ENCODE assay signal across 1 cellular context in genomic region chr15:40893733-40894688, GRCh38.
TF ChIP-seq lines count a peak whose summit lies in the region.

A gene with protein sequence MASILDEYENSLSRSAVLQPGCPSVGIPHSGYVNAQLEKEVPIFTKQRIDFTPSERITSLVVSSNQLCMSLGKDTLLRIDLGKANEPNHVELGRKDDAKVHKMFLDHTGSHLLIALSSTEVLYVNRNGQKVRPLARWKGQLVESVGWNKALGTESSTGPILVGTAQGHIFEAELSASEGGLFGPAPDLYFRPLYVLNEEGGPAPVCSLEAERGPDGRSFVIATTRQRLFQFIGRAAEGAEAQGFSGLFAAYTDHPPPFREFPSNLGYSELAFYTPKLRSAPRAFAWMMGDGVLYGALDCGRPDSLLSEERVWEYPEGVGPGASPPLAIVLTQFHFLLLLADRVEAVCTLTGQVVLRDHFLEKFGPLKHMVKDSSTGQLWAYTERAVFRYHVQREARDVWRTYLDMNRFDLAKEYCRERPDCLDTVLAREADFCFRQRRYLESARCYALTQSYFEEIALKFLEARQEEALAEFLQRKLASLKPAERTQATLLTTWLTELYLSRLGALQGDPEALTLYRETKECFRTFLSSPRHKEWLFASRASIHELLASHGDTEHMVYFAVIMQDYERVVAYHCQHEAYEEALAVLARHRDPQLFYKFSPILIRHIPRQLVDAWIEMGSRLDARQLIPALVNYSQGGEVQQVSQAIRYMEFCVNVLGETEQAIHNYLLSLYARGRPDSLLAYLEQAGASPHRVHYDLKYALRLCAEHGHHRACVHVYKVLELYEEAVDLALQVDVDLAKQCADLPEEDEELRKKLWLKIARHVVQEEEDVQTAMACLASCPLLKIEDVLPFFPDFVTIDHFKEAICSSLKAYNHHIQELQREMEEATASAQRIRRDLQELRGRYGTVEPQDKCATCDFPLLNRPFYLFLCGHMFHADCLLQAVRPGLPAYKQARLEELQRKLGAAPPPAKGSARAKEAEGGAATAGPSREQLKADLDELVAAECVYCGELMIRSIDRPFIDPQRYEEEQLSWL (plus strand): TSS chr15:40894450. CDS start chr15:40894769, 319 bp downstream.

TF ChIP-seq in HepG2, 621 proteins besides CTCF, POLR2A, EP300 and RAD21 (continued from another document and continues in another):
- peak; percentile 89 for TF ChIP-seq CREM (IDR thresholded peaks at IDR 0.05)
- TF ChIP-seq CREM (CRISPR knock-in tag; IDR thresholded peaks at IDR 0.05), result peak; percentile 68
- TF ChIP-seq FOXA1 (IDR thresholded peaks at IDR 0.05), result no peak
- TF ChIP-seq FOXA1 (CRISPR knock-in tag; IDR thresholded peaks at IDR 0.05), result 0 out of 2 replicates have a peak, but pooled peaks have one; percentile 48
- TF ChIP-seq ZNF34 (CRISPR knock-in tag; IDR thresholded peaks at IDR 0.05; ENCODE audit: borderline replicate concordance), result no peak
- TF ChIP-seq TARDBP (CRISPR knock-in tag; IDR thresholded peaks at IDR 0.05), result peak; percentile 79; the same call in 1 of the 2 replicates
- no peak for TF ChIP-seq STAT6 (CRISPR knock-in tag; IDR thresholded peaks at IDR 0.05; ENCODE audit: borderline replicate concordance)
- peak; percentile 42 for TF ChIP-seq ZFY (CRISPR knock-in tag; IDR thresholded peaks at IDR 0.05)
- peak; percentile 12; the same call in 1 of the 2 replicates for TF ChIP-seq BRD4 (CRISPR knock-in tag; IDR thresholded peaks at IDR 0.05)
- TF ChIP-seq GABPA (IDR thresholded peaks at IDR 0.05; ENCODE audit: low read depth, low read length), result peak; percentile 65
- TF ChIP-seq GABPA (CRISPR knock-in tag; IDR thresholded peaks at IDR 0.05; ENCODE audit: low read depth), result peak; percentile 94
- no peak for TF ChIP-seq E2F2 (CRISPR knock-in tag; IDR thresholded peaks at IDR 0.05; ENCODE audit: borderline replicate concordance)
- no peak for TF ChIP-seq ZNF234 (CRISPR knock-in tag; conservative IDR thresholded peaks at IDR 0.05)
- TF ChIP-seq, protein P1, sequence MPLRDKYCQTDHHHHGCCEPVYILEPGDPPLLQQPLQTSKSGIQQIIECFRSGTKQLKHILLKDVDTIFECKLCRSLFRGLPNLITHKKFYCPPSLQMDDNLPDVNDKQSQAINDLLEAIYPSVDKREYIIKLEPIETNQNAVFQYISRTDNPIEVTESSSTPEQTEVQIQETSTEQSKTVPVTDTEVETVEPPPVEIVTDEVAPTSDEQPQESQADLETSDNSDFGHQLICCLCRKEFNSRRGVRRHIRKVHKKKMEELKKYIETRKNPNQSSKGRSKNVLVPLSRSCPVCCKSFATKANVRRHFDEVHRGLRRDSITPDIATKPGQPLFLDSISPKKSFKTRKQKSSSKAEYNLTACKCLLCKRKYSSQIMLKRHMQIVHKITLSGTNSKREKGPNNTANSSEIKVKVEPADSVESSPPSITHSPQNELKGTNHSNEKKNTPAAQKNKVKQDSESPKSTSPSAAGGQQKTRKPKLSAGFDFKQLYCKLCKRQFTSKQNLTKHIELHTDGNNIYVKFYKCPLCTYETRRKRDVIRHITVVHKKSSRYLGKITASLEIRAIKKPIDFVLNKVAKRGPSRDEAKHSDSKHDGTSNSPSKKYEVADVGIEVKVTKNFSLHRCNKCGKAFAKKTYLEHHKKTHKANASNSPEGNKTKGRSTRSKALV (CRISPR knock-in tag; IDR thresholded peaks at IDR 0.05), result 0 out of 2 replicates have a peak, but pooled peaks have one; percentile 37
- peak; percentile 70 for TF ChIP-seq KDM2A (CRISPR knock-in tag; IDR thresholded peaks at IDR 0.05; ENCODE audit: borderline replicate concordance, low read depth)
- TF ChIP-seq ZNF549 (CRISPR knock-in tag; IDR thresholded peaks at IDR 0.05), result no peak
- peak; percentile 44; the same call in 1 of the 2 replicates for TF ChIP-seq KDM5B (CRISPR knock-in tag; IDR thresholded peaks at IDR 0.05; ENCODE audit: borderline replicate concordance)
- TF ChIP-seq SPEN (CRISPR knock-in tag; IDR thresholded peaks at IDR 0.05; ENCODE audit: low read depth), result peak; percentile 79
- no peak for TF ChIP-seq FOXJ3 (CRISPR knock-in tag; IDR thresholded peaks at IDR 0.05; ENCODE audit: borderline replicate concordance)
- no peak for TF ChIP-seq ATRX (CRISPR knock-in tag; IDR thresholded peaks at IDR 0.05; ENCODE audit: borderline replicate concordance)
- TF ChIP-seq MYNN (CRISPR knock-in tag; IDR thresholded peaks at IDR 0.05; ENCODE audit: low read depth), result no peak
- 0 out of 2 replicates have a peak, but pooled peaks have one; percentile 36 for TF ChIP-seq ZNF713 (CRISPR knock-in tag; IDR thresholded peaks at IDR 0.05)
- TF ChIP-seq, protein P2, sequence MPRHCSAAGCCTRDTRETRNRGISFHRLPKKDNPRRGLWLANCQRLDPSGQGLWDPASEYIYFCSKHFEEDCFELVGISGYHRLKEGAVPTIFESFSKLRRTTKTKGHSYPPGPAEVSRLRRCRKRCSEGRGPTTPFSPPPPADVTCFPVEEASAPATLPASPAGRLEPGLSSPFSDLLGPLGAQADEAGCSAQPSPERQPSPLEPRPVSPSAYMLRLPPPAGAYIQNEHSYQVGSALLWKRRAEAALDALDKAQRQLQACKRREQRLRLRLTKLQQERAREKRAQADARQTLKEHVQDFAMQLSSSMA (CRISPR knock-in tag; IDR thresholded peaks at IDR 0.05), result peak; percentile 10; the same call in 1 of the 2 replicates
- peak; percentile 61 for TF ChIP-seq ZNF883 (CRISPR knock-in tag; IDR thresholded peaks at IDR 0.05; ENCODE audit: not compliant biosample characterization)
- TF ChIP-seq KLF9 (CRISPR knock-in tag; IDR thresholded peaks at IDR 0.05; ENCODE audit: low read depth), result 0 out of 2 replicates have a peak, but pooled peaks have one; percentile 36
- TF ChIP-seq, protein P3, sequence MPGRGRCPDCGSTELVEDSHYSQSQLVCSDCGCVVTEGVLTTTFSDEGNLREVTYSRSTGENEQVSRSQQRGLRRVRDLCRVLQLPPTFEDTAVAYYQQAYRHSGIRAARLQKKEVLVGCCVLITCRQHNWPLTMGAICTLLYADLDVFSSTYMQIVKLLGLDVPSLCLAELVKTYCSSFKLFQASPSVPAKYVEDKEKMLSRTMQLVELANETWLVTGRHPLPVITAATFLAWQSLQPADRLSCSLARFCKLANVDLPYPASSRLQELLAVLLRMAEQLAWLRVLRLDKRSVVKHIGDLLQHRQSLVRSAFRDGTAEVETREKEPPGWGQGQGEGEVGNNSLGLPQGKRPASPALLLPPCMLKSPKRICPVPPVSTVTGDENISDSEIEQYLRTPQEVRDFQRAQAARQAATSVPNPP (CRISPR knock-in tag; IDR thresholded peaks at IDR 0.05), result no peak
- 0 out of 2 replicates have a peak, but pooled peaks have one; percentile 38 for TF ChIP-seq ZKSCAN1 (IDR thresholded peaks at IDR 0.05; ENCODE audit: low read length)
- TF ChIP-seq TSC22D2 (CRISPR knock-in tag; IDR thresholded peaks at IDR 0.05; ENCODE audit: borderline replicate concordance), result no peak
- 0 out of 2 replicates have a peak, but pooled peaks have one; percentile 30 for TF ChIP-seq PHF21A (CRISPR knock-in tag; IDR thresholded peaks at IDR 0.05)
- TF ChIP-seq ZNF547 (CRISPR knock-in tag; IDR thresholded peaks at IDR 0.05), result no peak
- TF ChIP-seq YEATS2 (CRISPR knock-in tag; IDR thresholded peaks at IDR 0.05; ENCODE audit: borderline replicate concordance), result peak; percentile 71; the same call in 1 of the 2 replicates
- TF ChIP-seq USF2 (IDR thresholded peaks at IDR 0.05; ENCODE audit: low read depth, low read length), result peak; percentile 44; the same call in 1 of the 2 replicates
- TF ChIP-seq USF2 (CRISPR knock-in tag; IDR thresholded peaks at IDR 0.05; ENCODE audit: borderline replicate concordance), result peak; percentile 75
- TF ChIP-seq NBN (conservative IDR thresholded peaks at IDR 0.05), result no peak
- TF ChIP-seq TGIF2 (CRISPR knock-in tag; IDR thresholded peaks at IDR 0.05), result peak; percentile 63; the same call in 1 of the 2 replicates
- TF ChIP-seq GLI4 (CRISPR knock-in tag; IDR thresholded peaks at IDR 0.05; ENCODE audit: borderline replicate concordance), result no peak
- TF ChIP-seq ZFP36 (IDR thresholded peaks at IDR 0.05; ENCODE audit: borderline replicate concordance, low read depth, low read length, partially characterized antibody), result no peak
- peak; percentile 13; the same call in 1 of the 2 replicates for TF ChIP-seq ATF2 (CRISPR knock-in tag; IDR thresholded peaks at IDR 0.05)
- no peak for TF ChIP-seq CBX2 (IDR thresholded peaks at IDR 0.05; ENCODE audit: low read depth, low read length)
- no peak for TF ChIP-seq CBX2 (CRISPR knock-in tag; IDR thresholded peaks at IDR 0.05; ENCODE audit: low read depth)
- TF ChIP-seq ZNF562 (CRISPR knock-in tag; IDR thresholded peaks at IDR 0.05; ENCODE audit: borderline replicate concordance), result no peak
- peak; percentile 40; the same call in 1 of the 2 replicates for TF ChIP-seq ZNF280B (CRISPR knock-in tag; IDR thresholded peaks at IDR 0.05; ENCODE audit: borderline replicate concordance)
